Comparison of ENCODE assay signal across 7 cellular contexts in genomic region chr3:173395073-173395411, GRCh38. TPM values are rescaled to one million over a fixed set of nuclear protein-coding genes. Genes with fewer than 3 reads are reported as not detected.
DNase-seq lines count a peak whose midpoint lies in the region; ATAC-seq and TF ChIP-seq lines count a peak whose summit lies in the region.

No MANE protein-coding gene starts in this region.

- H3K27me3 ChIP-seq in brain microvascular endothelial cell (replicated peaks) (peaks cover 2% of the 10 kb centered on the region), transverse colon (peaks cover 61% of the 10 kb centered on the region)

- intact Hi-C loops in lower leg skin (cut with DNase I; ENCODE audit: low total_unique reads) (no loop called here), transverse colon (cut with DNase I; ENCODE audit: low total_unique reads) (no loop called here)

- TF ChIP-seq EP300 in transverse colon (IDR thresholded peaks at IDR 0.05; ENCODE audit: low read depth), result no peak

- in situ Hi-C loops in brain microvascular endothelial cell (cut with HindIII; ENCODE audit: low pct_ligation_motif_present, low sequenced_read_pairs) (no loop called here), transverse colon (cut with MboI; ENCODE audit: low pct_ligation_motif_present in 1 of 4, low pct_unique_long_range_greater_than_20kb in 1 of 4, low sequenced_read_pairs in 3 of 4) (loop anchor here in 1 of 4 donors (25.0 kb wide), 1 partner anchor 167 kb away; no protein-coding TSS in a partner anchor)

- no peaks in the 10 kb centered on the region for H3K9me3 ChIP-seq in transverse colon

- peaks cover 0 to 37% (median 8%) of the 10 kb centered on the region in 4 donors for H3K4me1 ChIP-seq in transverse colon

- H3K36me3 ChIP-seq in brain microvascular endothelial cell (replicated peaks), result no peaks in the 10 kb centered on the region
- no peaks in the 10 kb centered on the region for H3K36me3 ChIP-seq in transverse colon

- no peak for DNase-seq in LNCaP clone FGC (ENCODE audit: low read depth)
- DNase-seq in brain microvascular endothelial cell, result no peak
- no peak for DNase-seq in lower leg skin (ENCODE audit: low spot score in 2 of 2)
- DNase-seq in transverse colon, result no peak
- no peak for DNase-seq in GM19238 (ENCODE audit: insufficient read length, low spot score)

- TF ChIP-seq POLR2A in lower leg skin (IDR thresholded peaks at IDR 0.05) (no peak), transverse colon (IDR thresholded peaks at IDR 0.05) (no peak)

- H3K4me3 ChIP-seq in GM12875 (ENCODE audit: low read depth, low read length), result peak overlapping the region; percentile 47
- H3K4me3 ChIP-seq in LNCaP clone FGC (ENCODE audit: low read depth, low read length), result peak overlapping the region; percentile 73
- H3K4me3 ChIP-seq in brain microvascular endothelial cell (ENCODE audit: low read depth, low read length), result peak overlapping the region; percentile 68
- peak overlapping the region; percentile 36 for H3K4me3 ChIP-seq in lower leg skin (ENCODE audit: low read depth, poor library complexity, severe bottlenecking)
- H3K4me3 ChIP-seq in transverse colon, result peak overlapping the region; percentile 12 to 78 (median 47)

- ATAC-seq in GM21825 (IDR thresholded peaks at IDR 0.05; ENCODE audit: unreplicated experiment), result peak; percentile 26

- TF ChIP-seq CTCF in GM12875 (IDR thresholded peaks at IDR 0.05; ENCODE audit: borderline replicate concordance, insufficient read depth, low read depth, low read length) (no peak), LNCaP clone FGC (IDR thresholded peaks at IDR 0.05; ENCODE audit: control insufficient read depth, extremely low read depth, insufficient read depth) (no peak), brain microvascular endothelial cell (IDR thresholded peaks at IDR 0.05; ENCODE audit: low read depth, low read length, missing control alignments) (no peak), lower leg skin (IDR thresholded peaks at IDR 0.05) (no peak), transverse colon (IDR thresholded peaks at IDR 0.05) (no peak)

- H3K27ac ChIP-seq in brain microvascular endothelial cell, result no peak overlapping the region
- peak overlapping the region; percentile 76 to 85 (median 82) for H3K27ac ChIP-seq in transverse colon

- 1 to 2% methylated on average over 10 of the region's 10 CpGs for WGBS in lower leg skin, 2 donors
- WGBS in transverse colon (ENCODE audit: low coverage in 1 of 2), 2 donors, result 4 to 12% methylated on average over 7 to 10 of the region's 10 CpGs

RNA-seq across cellular contexts. Expression of gene NLGN1, which starts 2.5 kb away (rescaled TPM):
- total RNA-seq in lower leg skin (1 to 10 TPM in 3 of 4 donors, under 1 TPM in 1; 0.80 to 4.4 (median 1.8) TPM), transverse colon (1 to 10 TPM in 2 of 4 donors, under 1 TPM in 1, not detected in 1; 0.40 to 5.2 (median 1.9) TPM)
